In the genomic region with DNA sequence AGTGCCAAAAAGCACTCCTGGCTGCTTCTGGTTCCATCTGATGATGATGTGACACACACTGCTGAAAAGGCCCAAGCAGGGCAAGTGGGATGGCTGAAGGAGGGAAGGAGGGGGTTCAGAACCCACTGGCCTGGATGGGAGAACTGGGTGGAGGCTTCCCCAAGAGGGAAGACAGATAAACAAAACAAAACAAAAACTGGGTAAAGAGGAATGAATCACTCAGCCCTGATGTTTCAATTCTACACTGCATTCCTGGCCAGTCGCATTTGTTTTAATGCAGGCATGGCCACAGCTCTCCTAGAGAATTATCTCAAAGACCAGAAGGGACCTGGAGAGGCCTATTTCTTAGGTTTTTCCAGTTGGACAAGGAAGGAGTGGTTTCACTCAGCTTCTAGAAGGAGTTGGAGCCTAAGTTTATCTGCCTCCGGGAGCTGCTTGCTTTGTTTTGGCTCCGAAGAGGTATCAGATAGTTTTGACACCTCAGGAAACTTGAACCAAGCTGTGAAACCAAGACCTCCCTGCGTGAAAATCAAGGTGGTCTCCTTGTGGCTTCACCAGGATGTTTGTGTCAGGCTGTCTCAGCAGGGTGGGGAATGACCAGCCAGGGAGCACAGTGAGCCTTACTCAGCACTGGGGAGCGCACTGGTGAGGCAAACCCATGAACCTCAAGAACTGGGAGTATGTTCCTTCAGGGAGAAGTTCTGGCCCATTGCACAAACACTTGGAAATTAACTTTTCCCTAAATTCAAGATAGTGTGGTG, we compare ENCODE assay signal across 11 cellular contexts. TPM values are rescaled to one million over a fixed set of nuclear protein-coding genes. Genes with fewer than 3 reads are reported as not detected.
DNase-seq lines count a peak whose midpoint lies in the region; ATAC-seq lines count a peak whose summit lies in the region.
"Had no signal": no experiment of that assay in that cellular context is flagged by ENCODE, and none has a peak within 500 bp of the region (broad histone marks: within the 10 kb centered on the region; RNA-seq: fewer than 3 reads in every experiment).

No MANE protein-coding gene starts in this region.

- DNase-seq in activated CD4-positive, alpha-beta T cell treated with anti-CD3 and anti-CD28 coated beads for 36 hours = no peak
- DNase-seq in activated CD4-positive, alpha-beta T cell treated with anti-CD3 and anti-CD28 coated beads for 48 hours = no peak
- DNase-seq in adipocyte (ENCODE audit: low read depth) (peak; percentile 73), left ventricle myocardium superior (peak; percentile 41), stromal cell of bone marrow (ENCODE audit: low read depth) (peak; percentile 76), hypothalamus (lab: John Stamatoyannopoulos, UW) (no peak)
- no peak for DNase-seq in stimulated activated naive CD4-positive, alpha-beta T cell (lab: John Stamatoyannopoulos, UW)
- DNase-seq: left lung; stimulated activated CD4-positive, alpha-beta T cell treated with anti-CD3 and anti-CD28 coated beads, Interleukin-4, amount 100 ng/mL, for 1 hour had no signal

- H3K36me3 ChIP-seq in adipocyte (ENCODE audit: control insufficient read depth, insufficient read depth, low read length, severe bottlenecking) = peaks cover 63% of the 10 kb centered on the region

- H3K27me3 ChIP-seq in adipocyte (replicated peaks; ENCODE audit: control insufficient read depth, insufficient read depth, low read length) = no peaks in the 10 kb centered on the region
- H3K27me3 ChIP-seq: left lung had no signal

- H3K4me1 Mint-ChIP-seq in activated CD4-positive, alpha-beta T cell treated with anti-CD3 and anti-CD28 coated beads for 36 hours = peaks cover 47% of the 10 kb centered on the region

- no peaks in the 10 kb centered on the region for H3K9me3 Mint-ChIP-seq in activated CD4-positive, alpha-beta T cell treated with anti-CD3 and anti-CD28 coated beads for 36 hours (ENCODE audit: low read depth)

- H3K27ac Mint-ChIP-seq in activated CD4-positive, alpha-beta T cell treated with anti-CD3 and anti-CD28 coated beads for 36 hours = peak overlapping the region; percentile 48

- no peak for ATAC-seq in activated CD4-positive, alpha-beta T cell treated with anti-CD3 and anti-CD28 coated beads for 36 hours
- ATAC-seq in left ventricle myocardium superior (peak; percentile 75), HG03342 (IDR thresholded peaks at IDR 0.05; ENCODE audit: unreplicated experiment) (no peak)
- ATAC-seq: A549, left lung had no signal

- H3K4me1 ChIP-seq in adipocyte (ENCODE audit: control insufficient read depth, insufficient read depth, low read length) = peaks cover 61% of the 10 kb centered on the region

- H3K4me3 Mint-ChIP-seq in activated CD4-positive, alpha-beta T cell treated with anti-CD3 and anti-CD28 coated beads for 36 hours = no peak overlapping the region

- CTCF ChIA-PET in activated CD4-positive, alpha-beta T cell treated with anti-CD3 and anti-CD28 coated beads for 36 hours (lab: Charles Lee) = interaction anchor here (1.1 to 1.5 kb wide), 3 partner anchors 16 to 255 kb away, joined by 3 to 4 read pairs (median 3); a partner anchor contains a TSS

- peak overlapping the region; percentile 70 for H3K9ac ChIP-seq in adipocyte (ENCODE audit: low read length)

- peaks cover 57% of the 10 kb centered on the region for H3K36me3 Mint-ChIP-seq in activated CD4-positive, alpha-beta T cell treated with anti-CD3 and anti-CD28 coated beads for 36 hours (ENCODE audit: low read depth)

- no peaks in the 10 kb centered on the region for H3K27me3 Mint-ChIP-seq in activated CD4-positive, alpha-beta T cell treated with anti-CD3 and anti-CD28 coated beads for 36 hours

- H3K9me3 ChIP-seq in adipocyte (ENCODE audit: control insufficient read depth, low read length) = no peaks in the 10 kb centered on the region
- H3K9me3 ChIP-seq: A549, left lung had no signal

- POLR2A ChIA-PET in activated CD4-positive, alpha-beta T cell treated with anti-CD3 and anti-CD28 coated beads for 36 hours (lab: Charles Lee) = no interaction called here

- no peak overlapping the region for H3K4me3 ChIP-seq in adipocyte (ENCODE audit: low read length)
- H3K4me3 ChIP-seq: A549, left lung had no signal

- intact Hi-C loops in activated CD4-positive, alpha-beta T cell treated with anti-CD3 and anti-CD28 coated beads for 36 hours (cut with DNase I, micrococcal nuclease) = loop anchor here in 1 of 2 experiments (10.0 kb wide), 3 partner anchors 483 to 1263 kb away; no protein-coding TSS in a partner anchor
- intact Hi-C loops in left ventricle myocardium superior (cut with micrococcal nuclease) = no loop called here

RNA-seq across cellular contexts. Expression of a gene that starts 16.1 kb away (rescaled TPM):
- total RNA-seq in activated CD4-positive, alpha-beta T cell treated with anti-CD3 and anti-CD28 coated beads for 36 hours = 10 to 100 TPM; 18.3 to 21.5 TPM
- total RNA-seq in left ventricle myocardium superior = 4.1 TPM

RNA-seq across cellular contexts. Expression of a gene that starts 30.1 kb away (rescaled TPM):
- 10 to 100 TPM; 51.9 to 58.5 TPM for total RNA-seq in activated CD4-positive, alpha-beta T cell treated with anti-CD3 and anti-CD28 coated beads for 36 hours
- total RNA-seq in left ventricle myocardium superior = 89.9 TPM

Comparison
In these comparisons a context has a peak if more than half of its experiments do, and no peak if none do; other contexts are left out.
1. DNase-seq: peak in adipocyte (single experiment), left ventricle myocardium superior (single experiment) and stromal cell of bone marrow (single experiment); none in activated CD4-positive, alpha-beta T cell treated with anti-CD3 and anti-CD28 coated beads for 36 hours (single experiment), activated CD4-positive, alpha-beta T cell treated with anti-CD3 and anti-CD28 coated beads for 48 hours (single experiment), stimulated activated naive CD4-positive, alpha-beta T cell (0 of 6) and hypothalamus (0 of 51).